8 cellular contexts compared by ENCODE assay signal in genomic region chr11:46273511-46274205, GRCh38. TPM values are rescaled to one million over a fixed set of nuclear protein-coding genes. Genes with fewer than 3 reads are reported as not detected.
A peak's percentile ranks its signal among the peaks of the same experiment; 100 is the strongest.
DNase-seq lines count a peak whose midpoint lies in the region; ATAC-seq and TF ChIP-seq lines count a peak whose summit lies in the region.
"Had no signal": no experiment of that assay in that cellular context is flagged by ENCODE, and none has a peak within 500 bp of the region (broad histone marks: within the 10 kb centered on the region; RNA-seq: fewer than 3 reads in every experiment).

No MANE protein-coding gene starts in this region.

- H3F3A ChIP-seq in GM23338 (replicated peaks; ENCODE audit: low read depth) (peaks cover 4% of the 10 kb centered on the region; the same call in 1 of the 2 replicates), smooth muscle cell (ENCODE audit: low read depth) (peaks cover 11% of the 10 kb centered on the region)

- H3K4me3 Mint-ChIP-seq in GM23338: no peak overlapping the region; the same call in 2 of the 3 replicates

- H3K9ac ChIP-seq in smooth muscle cell (ENCODE audit: low read depth): no peak overlapping the region

- DNase-seq in GM23338 (ENCODE audit: low spot score) (no peak), RWPE1 (ENCODE audit: low spot score) (no peak), hepatocyte (ENCODE audit: low spot score) (peak; percentile 62), smooth muscle cell (lab: John Stamatoyannopoulos, UW; ENCODE audit: unreplicated experiment) (no peak), cerebellum (ENCODE audit: low spot score) (no peak), NCI-H1436 (lab: John Stamatoyannopoulos, UW) (no peak)

- H3K4me1 ChIP-seq in GM23338 (ENCODE audit: insufficient read depth): peaks cover 18% of the 10 kb centered on the region
- H3K4me1 ChIP-seq in hepatocyte (ENCODE audit: insufficient read depth): peaks cover 65% of the 10 kb centered on the region
- peaks cover 19% of the 10 kb centered on the region for H3K4me1 ChIP-seq in smooth muscle cell (ENCODE audit: low read depth)

- CTCF ChIA-PET in RWPE1 (lab: Yijun Ruan, JAX): interaction anchor here (0.7 to 0.9 kb wide), 2 partner anchors 34 to 297 kb away, joined by 3 to 4 read pairs; no protein-coding TSS in a partner anchor

- H3K9me3 ChIP-seq in hepatocyte (ENCODE audit: low read depth): no peaks in the 10 kb centered on the region
- H3K9me3 ChIP-seq in smooth muscle cell (replicated peaks; ENCODE audit: low read depth): no peaks in the 10 kb centered on the region

- peaks cover 14% of the 10 kb centered on the region; the same call in 1 of the 2 replicates for H3K27me3 ChIP-seq in GM23338 (ENCODE audit: insufficient read depth)
- H3K27me3 ChIP-seq in hepatocyte: no peaks in the 10 kb centered on the region
- H3K27me3 ChIP-seq in smooth muscle cell (ENCODE audit: low read depth): no peaks in the 10 kb centered on the region

- H3K79me2 ChIP-seq in GM23338 (replicated peaks; ENCODE audit: insufficient read depth): no peaks in the 10 kb centered on the region
- H3K79me2 ChIP-seq in hepatocyte: peaks cover 11% of the 10 kb centered on the region
- peaks cover 14% of the 10 kb centered on the region for H3K79me2 ChIP-seq in smooth muscle cell (ENCODE audit: low read depth)

- H2AFZ ChIP-seq in GM23338 (peak overlapping the region; percentile 88; the same call in 1 of the 2 replicates), hepatocyte (no peak overlapping the region), smooth muscle cell (ENCODE audit: low read depth) (no peak overlapping the region)

- H3K27ac Mint-ChIP-seq in GM23338: no peak overlapping the region

- H3K36me3 ChIP-seq in GM23338 (ENCODE audit: insufficient read depth) (no peaks in the 10 kb centered on the region), hepatocyte (replicated peaks; ENCODE audit: insufficient read depth, low read depth) (no peaks in the 10 kb centered on the region), smooth muscle cell (ENCODE audit: low read depth) (no peaks in the 10 kb centered on the region)

- no peaks in the 10 kb centered on the region for H4K20me1 ChIP-seq in GM23338 (replicated peaks; ENCODE audit: insufficient read depth)
- H4K20me1 ChIP-seq in hepatocyte (ENCODE audit: insufficient read depth, poor library complexity, severe bottlenecking): no peaks in the 10 kb centered on the region
- peaks cover 4% of the 10 kb centered on the region for H4K20me1 ChIP-seq in smooth muscle cell (ENCODE audit: low read depth)

- ATAC-seq in GM23338 (no peak), GM19324 (IDR thresholded peaks at IDR 0.05; ENCODE audit: low FRiP score, unreplicated experiment) (no peak)
- ATAC-seq: activated CD4-positive, CD25-positive, alpha-beta regulatory T cell treated with anti-CD3 and anti-CD28 coated beads, Interleukin-2, amount 50 U/mL, for 24 hours had no signal

- H3K9me2 ChIP-seq in GM23338 (ENCODE audit: insufficient read depth) (no peaks in the 10 kb centered on the region), hepatocyte (replicated peaks; ENCODE audit: insufficient read depth) (no peaks in the 10 kb centered on the region)

- H3K9me3 Mint-ChIP-seq in GM23338: no peaks in the 10 kb centered on the region

- no peaks in the 10 kb centered on the region; the same call in 2 of the 3 replicates for H3K36me3 Mint-ChIP-seq in GM23338 (ENCODE audit: low read depth)

- POLR2A ChIA-PET in RWPE1 (lab: Yijun Ruan, JAX; ENCODE audit: low non-redundant PET): no interaction called here

- peaks cover 40% of the 10 kb centered on the region for H3K4me1 Mint-ChIP-seq in GM23338

- peaks cover 6% of the 10 kb centered on the region for H3K27me3 Mint-ChIP-seq in GM23338 (ENCODE audit: insufficient read depth, low read depth, poor library complexity)

- TF ChIP-seq CTCF in GM23338 (conservative IDR thresholded peaks at IDR 0.05; ENCODE audit: low read depth in 2 of 2) (no peak), RWPE1 (conservative IDR thresholded peaks at IDR 0.05; ENCODE audit: low read depth) (no peak), hepatocyte (IDR thresholded peaks at IDR 0.05; ENCODE audit: poor library complexity) (no peak), smooth muscle cell (IDR thresholded peaks at IDR 0.05; ENCODE audit: borderline replicate concordance, insufficient read depth, poor library complexity, severe bottlenecking) (no peak)

- H3K27ac ChIP-seq in GM23338 (ENCODE audit: low read depth) (no peak overlapping the region), RWPE1 (peak overlapping the region; percentile 90), hepatocyte (peak overlapping the region; percentile 94), smooth muscle cell (ENCODE audit: low read depth) (peak overlapping the region; percentile 60)

- H3K4me2 ChIP-seq in GM23338: no peak overlapping the region
- H3K4me2 ChIP-seq in hepatocyte: peak overlapping the region; percentile 67
- H3K4me2 ChIP-seq in smooth muscle cell: peak overlapping the region; percentile 15

- H3K4me3 ChIP-seq in GM23338 (no peak overlapping the region), hepatocyte (no peak overlapping the region), smooth muscle cell (no peak overlapping the region)

- 37% methylated on average over 7 of the region's 7 CpGs for WGBS in hepatocyte (ENCODE audit: low lambda C conversion rate, missing lambda C conversion rate)
- 50% methylated on average over 7 of the region's 7 CpGs for WGBS in smooth muscle cell (ENCODE audit: low lambda C conversion rate)

TF ChIP-seq in GM23338, 12 proteins besides CTCF, POLR2A, EP300 and RAD21 (continues in another document):
- TF ChIP-seq NANOG (IDR thresholded peaks at IDR 0.05; ENCODE audit: borderline replicate concordance) (no peak), CREB1 (CRISPR knock-in tag; IDR thresholded peaks at IDR 0.05; ENCODE audit: low read depth) (no peak), JUNB (IDR thresholded peaks at IDR 0.05; ENCODE audit: unreplicated experiment) (no peak), POLR2AphosphoS5 (IDR thresholded peaks at IDR 0.05; ENCODE audit: low read depth) (no peak), ZNF462 (CRISPR knock-in tag; IDR thresholded peaks at IDR 0.05) (no peak), EZH2phosphoT487 (IDR thresholded peaks at IDR 0.05; ENCODE audit: unreplicated experiment) (no peak), ZNF331 (CRISPR knock-in tag; IDR thresholded peaks at IDR 0.05; ENCODE audit: low read depth) (no peak)

RNA-seq across cellular contexts. Expression of gene CREB3L1, which starts 3.8 kb away (rescaled TPM):
- total RNA-seq in GM23338 (2014; rRNA removed; shearing (Covaris generic)): 4.5 and 8.5 TPM in 2 replicates
- polyA plus RNA-seq in GM23338 (2016; fragmentation: Nextera tagmentation; extraction: Ambion mirVana): 10.3 and 10.4 TPM in 2 replicates
- total RNA-seq in hepatocyte: 20.3 and 22.9 TPM in 2 replicates
- polyA plus RNA-seq in hepatocyte: 275 and 276 TPM in 2 replicates
- 49.1 and 63.3 TPM in 2 replicates for total RNA-seq in smooth muscle cell
- polyA plus RNA-seq in smooth muscle cell: 385 and 437 TPM in 2 replicates
- total RNA-seq in cerebellum: 2.4 TPM
